In the genomic region with DNA sequence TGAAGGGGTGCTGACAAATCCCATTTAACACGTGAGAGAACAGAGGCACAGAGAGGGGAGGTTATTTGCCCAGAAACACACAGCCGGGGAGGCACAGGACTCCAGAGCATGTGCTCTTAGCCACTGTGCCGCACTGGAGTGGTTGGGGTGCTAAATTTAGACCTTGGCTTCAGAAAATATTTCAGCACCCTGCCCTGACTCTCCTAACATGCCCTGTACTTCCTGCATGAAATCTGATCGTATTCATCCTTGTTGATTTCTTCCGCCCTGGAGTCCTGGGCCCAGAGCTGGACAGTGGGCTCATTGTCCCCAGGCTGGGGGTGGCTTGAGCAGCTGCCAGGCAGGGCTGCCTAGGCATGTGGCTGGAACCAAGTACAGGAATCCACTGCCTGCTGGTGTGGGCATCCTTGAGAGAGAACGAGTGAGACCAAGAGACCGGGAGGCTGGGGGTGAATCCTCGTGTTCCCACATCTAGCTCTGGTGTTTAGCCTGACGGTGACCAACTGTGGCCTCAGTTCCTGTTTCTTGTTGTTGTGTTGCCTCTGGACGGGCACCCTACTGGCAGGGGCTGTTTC, we compare ENCODE assay signal across 9 cellular contexts. TPM values are rescaled to one million over a fixed set of nuclear protein-coding genes. Genes with fewer than 3 reads are reported as not detected.
DNase-seq lines count a peak whose midpoint lies in the region; ATAC-seq and TF ChIP-seq lines count a peak whose summit lies in the region.
"Had no signal": no experiment of that assay in that cellular context is flagged by ENCODE, and none has a peak within 500 bp of the region (broad histone marks: within the 10 kb centered on the region; RNA-seq: fewer than 3 reads in every experiment).

No MANE protein-coding gene starts in this region.

- peaks cover 14 to 30% of the 10 kb centered on the region in 2 donors for H3K4me1 Mint-ChIP-seq in natural killer cell

- H3K79me2 ChIP-seq in MM.1S (ENCODE audit: low read length): no peaks in the 10 kb centered on the region

- TF ChIP-seq CTCF in AG10803 (conservative IDR thresholded peaks at IDR 0.05; ENCODE audit: low read length): no peak
- TF ChIP-seq CTCF in epithelial cell of esophagus (IDR thresholded peaks at IDR 0.05; ENCODE audit: insufficient read depth, low read depth, low read length, missing control alignments): no peak
- TF ChIP-seq CTCF in MM.1S (IDR thresholded peaks at IDR 0.05; ENCODE audit: low read length): no peak
- no peak for TF ChIP-seq CTCF in natural killer cell (IDR thresholded peaks at IDR 0.05)

- H3K36me3 Mint-ChIP-seq in natural killer cell: no peaks in the 10 kb centered on the region

- no peak overlapping the region for H3K4me3 Mint-ChIP-seq in natural killer cell

- H3K9ac ChIP-seq in mucosa of rectum (ENCODE audit: low read depth in 1 of 2, low read length in 2 of 2) (peak overlapping the region in 1 of 2 donors; percentile 7), MM.1S (ENCODE audit: low read length) (no peak overlapping the region)

- H3K9me2 ChIP-seq in MM.1S (replicated peaks; ENCODE audit: insufficient read depth, low read length): no peaks in the 10 kb centered on the region

- no peaks in the 10 kb centered on the region for H3F3A ChIP-seq in MM.1S (ENCODE audit: insufficient read depth, low read length)

- DNase-seq in AG10803 (ENCODE audit: low read depth) (peak; percentile 80), NCI-H2196 (lab: John Stamatoyannopoulos, UW; ENCODE audit: unreplicated experiment) (peak; percentile 89), epithelial cell of esophagus (ENCODE audit: low read depth) (peak; percentile 25), MM.1S (no peak), natural killer cell (no peak)
- no peak for DNase-seq in activated CD4-positive, CD25-positive, alpha-beta regulatory T cell treated with anti-CD3 and anti-CD28 coated beads, Interleukin-2, amount 50 U/mL, for 72 hours
- DNase-seq: activated T-cell treated with anti-CD3 and anti-CD28 coated beads, Interleukin-2, amount 50 U/mL, for 1 hour had no signal

- no peak for ATAC-seq in natural killer cell
- no peak for ATAC-seq in GM19455 (IDR thresholded peaks at IDR 0.05; ENCODE audit: unreplicated experiment)

- H3K27me3 ChIP-seq in mucosa of rectum (ENCODE audit: control insufficient read depth in 2 of 2, insufficient read depth in 2 of 2, low read length in 2 of 2) (no peaks in the 10 kb centered on the region), MM.1S (replicated peaks; ENCODE audit: insufficient read depth, low read length) (peaks cover 16% of the 10 kb centered on the region)

- no peaks in the 10 kb centered on the region for H3K9me3 Mint-ChIP-seq in natural killer cell

- no peak overlapping the region for H2AFZ ChIP-seq in MM.1S (ENCODE audit: low read length)

- H3K9me3 ChIP-seq in mucosa of rectum (ENCODE audit: control insufficient read depth in 2 of 2, low read length in 2 of 2) (no peaks in the 10 kb centered on the region), MM.1S (replicated peaks; ENCODE audit: insufficient read depth, low read length) (no peaks in the 10 kb centered on the region)

- H3K27me3 Mint-ChIP-seq in natural killer cell (ENCODE audit: low read depth in 2 of 2): no peaks in the 10 kb centered on the region

- H3K27ac Mint-ChIP-seq in natural killer cell: no peak overlapping the region

- no peaks in the 10 kb centered on the region for H3K36me3 ChIP-seq in mucosa of rectum (ENCODE audit: control insufficient read depth in 2 of 2, insufficient read depth in 2 of 2, low read length in 2 of 2)
- H3K36me3 ChIP-seq in MM.1S (replicated peaks; ENCODE audit: insufficient read depth, low read length): no peaks in the 10 kb centered on the region

- H4K20me1 ChIP-seq in MM.1S (ENCODE audit: insufficient read depth, low read length): no peaks in the 10 kb centered on the region

- H3K27ac ChIP-seq in mucosa of rectum (ENCODE audit: low read depth in 2 of 2, low read length in 2 of 2) (peak overlapping the region; percentile 5 to 49), MM.1S (ENCODE audit: low read length) (no peak overlapping the region)

- H3K4me3 ChIP-seq in AG10803 (ENCODE audit: low read length) (peak overlapping the region; percentile 20), epithelial cell of esophagus (ENCODE audit: low read length) (no peak overlapping the region), mucosa of rectum (ENCODE audit: low read length in 2 of 2) (no peak overlapping the region), MM.1S (ENCODE audit: low read length) (no peak overlapping the region)

- intact Hi-C loops in natural killer cell (cut with micrococcal nuclease): no loop called here

- no peak overlapping the region for H3K4me2 ChIP-seq in MM.1S (ENCODE audit: low read depth, low read length)

- H3K4me1 ChIP-seq in mucosa of rectum (ENCODE audit: control insufficient read depth in 2 of 2, insufficient read depth in 2 of 2, low read length in 2 of 2) (peaks cover 0 to 4% of the 10 kb centered on the region in 2 donors), MM.1S (ENCODE audit: low read length) (0 out of 2 replicates have a peak, but pooled peaks cover 4% of the 10 kb centered on the region)

RNA-seq across cellular contexts. Expression of a gene that starts 5.3 kb away (rescaled TPM):
- total RNA-seq in natural killer cell: 10 to 100 TPM; 12.9 to 26.2 (median 16.3) TPM

RNA-seq across cellular contexts. Expression of a gene that starts 14.9 kb away (rescaled TPM):
- not detected for total RNA-seq in natural killer cell

RNA-seq across cellular contexts. Expression of a gene that starts 27.2 kb away (rescaled TPM):
- total RNA-seq in natural killer cell: not detected

RNA-seq across cellular contexts. Expression of a gene that starts 35.8 kb away (rescaled TPM):
- total RNA-seq in natural killer cell: 10 to 100 TPM; 52.9 to 58.1 (median 57.8) TPM

RNA-seq across cellular contexts. Expression of a gene that starts 55.8 kb away (rescaled TPM):
- total RNA-seq in natural killer cell: 10 to 100 TPM; 28.4 to 30.1 (median 29.4) TPM

Comparison
In these comparisons a context has a peak if more than half of its experiments do, and no peak if none do; other contexts are left out.
1. DNase-seq: peak in AG10803 (single experiment), NCI-H2196 (single experiment) and epithelial cell of esophagus (single experiment); none in MM.1S (single experiment), natural killer cell (single experiment) and activated CD4-positive, CD25-positive, alpha-beta regulatory T cell treated with anti-CD3 and anti-CD28 coated beads, Interleukin-2, amount 50 U/mL, for 72 hours (single experiment).